ENCODE assay signal across 1 cellular context in genomic region chr22:50185384-50186087, GRCh38.
TF ChIP-seq lines count a peak whose summit lies in the region.

Gene TRABD (plus strand): TSS chr22:50185913. CDS start chr22:50193061, 7,148 bp downstream.

TF ChIP-seq in GM12878, 131 proteins besides CTCF, POLR2A, EP300 and RAD21 (continued from another document and continues in another):
- TF ChIP-seq, protein P1, sequence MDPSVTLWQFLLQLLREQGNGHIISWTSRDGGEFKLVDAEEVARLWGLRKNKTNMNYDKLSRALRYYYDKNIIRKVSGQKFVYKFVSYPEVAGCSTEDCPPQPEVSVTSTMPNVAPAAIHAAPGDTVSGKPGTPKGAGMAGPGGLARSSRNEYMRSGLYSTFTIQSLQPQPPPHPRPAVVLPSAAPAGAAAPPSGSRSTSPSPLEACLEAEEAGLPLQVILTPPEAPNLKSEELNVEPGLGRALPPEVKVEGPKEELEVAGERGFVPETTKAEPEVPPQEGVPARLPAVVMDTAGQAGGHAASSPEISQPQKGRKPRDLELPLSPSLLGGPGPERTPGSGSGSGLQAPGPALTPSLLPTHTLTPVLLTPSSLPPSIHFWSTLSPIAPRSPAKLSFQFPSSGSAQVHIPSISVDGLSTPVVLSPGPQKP (IDR thresholded peaks at IDR 0.05; ENCODE audit: low read depth, low read length) = no peak
- TF ChIP-seq HDAC2 (IDR thresholded peaks at IDR 0.05) = no peak
- no peak for TF ChIP-seq SREBF2 (IDR thresholded peaks at IDR 0.05; ENCODE audit: low read length)
- TF ChIP-seq MLLT1 (IDR thresholded peaks at IDR 0.05) = no peak
- TF ChIP-seq, protein P2, sequence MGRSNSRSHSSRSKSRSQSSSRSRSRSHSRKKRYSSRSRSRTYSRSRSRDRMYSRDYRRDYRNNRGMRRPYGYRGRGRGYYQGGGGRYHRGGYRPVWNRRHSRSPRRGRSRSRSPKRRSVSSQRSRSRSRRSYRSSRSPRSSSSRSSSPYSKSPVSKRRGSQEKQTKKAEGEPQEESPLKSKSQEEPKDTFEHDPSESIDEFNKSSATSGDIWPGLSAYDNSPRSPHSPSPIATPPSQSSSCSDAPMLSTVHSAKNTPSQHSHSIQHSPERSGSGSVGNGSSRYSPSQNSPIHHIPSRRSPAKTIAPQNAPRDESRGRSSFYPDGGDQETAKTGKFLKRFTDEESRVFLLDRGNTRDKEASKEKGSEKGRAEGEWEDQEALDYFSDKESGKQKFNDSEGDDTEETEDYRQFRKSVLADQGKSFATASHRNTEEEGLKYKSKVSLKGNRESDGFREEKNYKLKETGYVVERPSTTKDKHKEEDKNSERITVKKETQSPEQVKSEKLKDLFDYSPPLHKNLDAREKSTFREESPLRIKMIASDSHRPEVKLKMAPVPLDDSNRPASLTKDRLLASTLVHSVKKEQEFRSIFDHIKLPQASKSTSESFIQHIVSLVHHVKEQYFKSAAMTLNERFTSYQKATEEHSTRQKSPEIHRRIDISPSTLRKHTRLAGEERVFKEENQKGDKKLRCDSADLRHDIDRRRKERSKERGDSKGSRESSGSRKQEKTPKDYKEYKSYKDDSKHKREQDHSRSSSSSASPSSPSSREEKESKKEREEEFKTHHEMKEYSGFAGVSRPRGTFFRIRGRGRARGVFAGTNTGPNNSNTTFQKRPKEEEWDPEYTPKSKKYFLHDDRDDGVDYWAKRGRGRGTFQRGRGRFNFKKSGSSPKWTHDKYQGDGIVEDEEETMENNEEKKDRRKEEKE (IDR thresholded peaks at IDR 0.05) = no peak
- TF ChIP-seq NFYA (IDR thresholded peaks at IDR 0.05; ENCODE audit: borderline replicate concordance, low read depth, low read length) = no peak
- TF ChIP-seq PBX3 (IDR thresholded peaks at IDR 0.05; ENCODE audit: insufficient replicate concordance, low read depth, low read length) = no peak
- TF ChIP-seq RFX5 (IDR thresholded peaks at IDR 0.05; ENCODE audit: low read depth, low read length) = no peak
- no peak for TF ChIP-seq ZBED1 (IDR thresholded peaks at IDR 0.05; ENCODE audit: borderline replicate concordance)
- TF ChIP-seq, protein P3, sequence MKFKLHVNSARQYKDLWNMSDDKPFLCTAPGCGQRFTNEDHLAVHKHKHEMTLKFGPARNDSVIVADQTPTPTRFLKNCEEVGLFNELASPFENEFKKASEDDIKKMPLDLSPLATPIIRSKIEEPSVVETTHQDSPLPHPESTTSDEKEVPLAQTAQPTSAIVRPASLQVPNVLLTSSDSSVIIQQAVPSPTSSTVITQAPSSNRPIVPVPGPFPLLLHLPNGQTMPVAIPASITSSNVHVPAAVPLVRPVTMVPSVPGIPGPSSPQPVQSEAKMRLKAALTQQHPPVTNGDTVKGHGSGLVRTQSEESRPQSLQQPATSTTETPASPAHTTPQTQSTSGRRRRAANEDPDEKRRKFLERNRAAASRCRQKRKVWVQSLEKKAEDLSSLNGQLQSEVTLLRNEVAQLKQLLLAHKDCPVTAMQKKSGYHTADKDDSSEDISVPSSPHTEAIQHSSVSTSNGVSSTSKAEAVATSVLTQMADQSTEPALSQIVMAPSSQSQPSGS (IDR thresholded peaks at IDR 0.05; ENCODE audit: low read length) = no peak
- no peak for TF ChIP-seq SMAD1 (IDR thresholded peaks at IDR 0.05; ENCODE audit: low read depth, partially characterized antibody)
- TF ChIP-seq NFXL1 (IDR thresholded peaks at IDR 0.05; ENCODE audit: borderline replicate concordance) = no peak
- TF ChIP-seq, protein P4, sequence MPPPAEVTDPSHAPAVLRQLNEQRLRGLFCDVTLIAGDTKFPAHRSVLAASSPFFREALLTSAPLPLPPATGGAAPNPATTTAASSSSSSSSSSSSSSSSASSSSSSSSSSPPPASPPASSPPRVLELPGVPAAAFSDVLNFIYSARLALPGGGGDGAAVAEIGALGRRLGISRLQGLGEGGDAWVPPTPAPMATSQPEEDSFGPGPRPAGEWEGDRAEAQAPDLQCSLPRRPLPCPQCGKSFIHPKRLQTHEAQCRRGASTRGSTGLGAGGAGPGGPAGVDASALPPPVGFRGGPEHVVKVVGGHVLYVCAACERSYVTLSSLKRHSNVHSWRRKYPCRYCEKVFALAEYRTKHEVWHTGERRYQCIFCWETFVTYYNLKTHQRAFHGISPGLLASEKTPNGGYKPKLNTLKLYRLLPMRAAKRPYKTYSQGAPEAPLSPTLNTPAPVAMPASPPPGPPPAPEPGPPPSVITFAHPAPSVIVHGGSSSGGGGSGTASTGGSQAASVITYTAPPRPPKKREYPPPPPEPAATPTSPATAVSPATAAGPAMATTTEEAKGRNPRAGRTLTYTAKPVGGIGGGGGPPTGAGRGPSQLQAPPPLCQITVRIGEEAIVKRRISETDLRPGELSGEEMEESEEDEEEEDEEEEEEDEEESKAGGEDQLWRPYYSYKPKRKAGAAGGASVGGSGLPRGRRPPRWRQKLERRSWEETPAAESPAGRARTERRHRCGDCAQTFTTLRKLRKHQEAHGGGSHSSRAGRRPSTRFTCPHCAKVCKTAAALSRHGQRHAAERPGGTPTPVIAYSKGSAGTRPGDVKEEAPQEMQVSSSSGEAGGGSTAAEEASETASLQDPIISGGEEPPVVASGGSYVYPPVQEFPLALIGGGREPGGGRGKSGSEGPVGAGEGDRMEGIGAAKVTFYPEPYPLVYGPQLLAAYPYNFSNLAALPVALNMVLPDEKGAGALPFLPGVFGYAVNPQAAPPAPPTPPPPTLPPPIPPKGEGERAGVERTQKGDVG (CRISPR knock-in tag; IDR thresholded peaks at IDR 0.05) = no peak
- no peak for TF ChIP-seq MYB (IDR thresholded peaks at IDR 0.05; ENCODE audit: borderline replicate concordance, low read depth, low read length)
- no peak for TF ChIP-seq CBX3 (IDR thresholded peaks at IDR 0.05; ENCODE audit: borderline replicate concordance, low read depth)
- no peak for TF ChIP-seq JUND (IDR thresholded peaks at IDR 0.05; ENCODE audit: low read depth, low read length)
- peak; percentile 57; the same call in 1 of the 2 replicates for TF ChIP-seq YY1 (IDR thresholded peaks at IDR 0.05; ENCODE audit: low read depth, low read length)
- TF ChIP-seq MEF2A (IDR thresholded peaks at IDR 0.05; ENCODE audit: insufficient read depth, low read depth, low read length) = no peak
- 0 out of 2 replicates have a peak, but pooled peaks have one; percentile 37 for TF ChIP-seq CREM (IDR thresholded peaks at IDR 0.05; ENCODE audit: low read depth)
- TF ChIP-seq POLR2AphosphoS5 (IDR thresholded peaks at IDR 0.05; ENCODE audit: low read length) = no peak
- TF ChIP-seq RCOR1 (conservative IDR thresholded peaks at IDR 0.05; ENCODE audit: low read depth, low read length) = no peak
- no peak for TF ChIP-seq PAX8 (IDR thresholded peaks at IDR 0.05)
- TF ChIP-seq, protein P5, sequence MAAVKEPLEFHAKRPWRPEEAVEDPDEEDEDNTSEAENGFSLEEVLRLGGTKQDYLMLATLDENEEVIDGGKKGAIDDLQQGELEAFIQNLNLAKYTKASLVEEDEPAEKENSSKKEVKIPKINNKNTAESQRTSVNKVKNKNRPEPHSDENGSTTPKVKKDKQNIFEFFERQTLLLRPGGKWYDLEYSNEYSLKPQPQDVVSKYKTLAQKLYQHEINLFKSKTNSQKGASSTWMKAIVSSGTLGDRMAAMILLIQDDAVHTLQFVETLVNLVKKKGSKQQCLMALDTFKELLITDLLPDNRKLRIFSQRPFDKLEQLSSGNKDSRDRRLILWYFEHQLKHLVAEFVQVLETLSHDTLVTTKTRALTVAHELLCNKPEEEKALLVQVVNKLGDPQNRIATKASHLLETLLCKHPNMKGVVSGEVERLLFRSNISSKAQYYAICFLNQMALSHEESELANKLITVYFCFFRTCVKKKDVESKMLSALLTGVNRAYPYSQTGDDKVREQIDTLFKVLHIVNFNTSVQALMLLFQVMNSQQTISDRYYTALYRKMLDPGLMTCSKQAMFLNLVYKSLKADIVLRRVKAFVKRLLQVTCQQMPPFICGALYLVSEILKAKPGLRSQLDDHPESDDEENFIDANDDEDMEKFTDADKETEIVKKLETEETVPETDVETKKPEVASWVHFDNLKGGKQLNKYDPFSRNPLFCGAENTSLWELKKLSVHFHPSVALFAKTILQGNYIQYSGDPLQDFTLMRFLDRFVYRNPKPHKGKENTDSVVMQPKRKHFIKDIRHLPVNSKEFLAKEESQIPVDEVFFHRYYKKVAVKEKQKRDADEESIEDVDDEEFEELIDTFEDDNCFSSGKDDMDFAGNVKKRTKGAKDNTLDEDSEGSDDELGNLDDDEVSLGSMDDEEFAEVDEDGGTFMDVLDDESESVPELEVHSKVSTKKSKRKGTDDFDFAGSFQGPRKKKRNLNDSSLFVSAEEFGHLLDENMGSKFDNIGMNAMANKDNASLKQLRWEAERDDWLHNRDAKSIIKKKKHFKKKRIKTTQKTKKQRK (IDR thresholded peaks at IDR 0.05; ENCODE audit: low read depth, low read length) = no peak
- TF ChIP-seq ZNF622 (IDR thresholded peaks at IDR 0.05) = no peak
- TF ChIP-seq HDAC6 (IDR thresholded peaks at IDR 0.05; ENCODE audit: unreplicated experiment) = no peak
- no peak for TF ChIP-seq POLR2AphosphoS2 (IDR thresholded peaks at IDR 0.05; ENCODE audit: low read depth, low read length)
- TF ChIP-seq KAT2A (conservative IDR thresholded peaks at IDR 0.05; ENCODE audit: control insufficient read depth, low read depth, low read length) = no peak
- TF ChIP-seq, protein P6, sequence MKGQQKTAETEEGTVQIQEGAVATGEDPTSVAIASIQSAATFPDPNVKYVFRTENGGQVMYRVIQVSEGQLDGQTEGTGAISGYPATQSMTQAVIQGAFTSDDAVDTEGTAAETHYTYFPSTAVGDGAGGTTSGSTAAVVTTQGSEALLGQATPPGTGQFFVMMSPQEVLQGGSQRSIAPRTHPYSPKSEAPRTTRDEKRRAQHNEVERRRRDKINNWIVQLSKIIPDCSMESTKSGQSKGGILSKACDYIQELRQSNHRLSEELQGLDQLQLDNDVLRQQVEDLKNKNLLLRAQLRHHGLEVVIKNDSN (IDR thresholded peaks at IDR 0.05; ENCODE audit: borderline replicate concordance, extremely low read length, insufficient read depth, low read depth, low read length) = no peak
- no peak for TF ChIP-seq FOXM1 (IDR thresholded peaks at IDR 0.05; ENCODE audit: low read depth, low read length)
- no peak for TF ChIP-seq IRF4 (IDR thresholded peaks at IDR 0.05; ENCODE audit: low read depth, low read length)
- no peak for TF ChIP-seq MXI1 (IDR thresholded peaks at IDR 0.05; ENCODE audit: low read depth, low read length)
- TF ChIP-seq, protein P7, sequence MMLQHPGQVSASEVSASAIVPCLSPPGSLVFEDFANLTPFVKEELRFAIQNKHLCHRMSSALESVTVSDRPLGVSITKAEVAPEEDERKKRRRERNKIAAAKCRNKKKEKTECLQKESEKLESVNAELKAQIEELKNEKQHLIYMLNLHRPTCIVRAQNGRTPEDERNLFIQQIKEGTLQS (IDR thresholded peaks at IDR 0.05; ENCODE audit: borderline replicate concordance, extremely low read depth, low read depth, low read length) = no peak
- no peak for TF ChIP-seq NFIC (IDR thresholded peaks at IDR 0.05; ENCODE audit: low read depth, low read length)
- no peak for TF ChIP-seq ASH2L (IDR thresholded peaks at IDR 0.05; ENCODE audit: borderline replicate concordance, low read depth)
- peak; percentile 85 for TF ChIP-seq HCFC1 (IDR thresholded peaks at IDR 0.05; ENCODE audit: low read length)
- no peak for TF ChIP-seq POU2F2 (IDR thresholded peaks at IDR 0.05; ENCODE audit: borderline replicate concordance, low read depth, low read length)
- TF ChIP-seq TAF1 (IDR thresholded peaks at IDR 0.05; ENCODE audit: borderline replicate concordance, low read depth, low read length) = 0 out of 2 replicates have a peak, but pooled peaks have one; percentile 43
- no peak for TF ChIP-seq PKNOX1 (IDR thresholded peaks at IDR 0.05)
- TF ChIP-seq PAX5 (IDR thresholded peaks at IDR 0.05; ENCODE audit: borderline replicate concordance, low read depth, low read length) = no peak
- TF ChIP-seq BHLHE40 (IDR thresholded peaks at IDR 0.05; ENCODE audit: borderline replicate concordance in 1 of 2, low read depth in 2 of 2, low read length in 1 of 2) = no peak
- TF ChIP-seq CBX5 (IDR thresholded peaks at IDR 0.05; ENCODE audit: low read depth) = no peak
- TF ChIP-seq NR2C1 (IDR thresholded peaks at IDR 0.05) = peak; percentile 63
- no peak for TF ChIP-seq ESRRA (IDR thresholded peaks at IDR 0.05; ENCODE audit: low read length)
- TF ChIP-seq EED (IDR thresholded peaks at IDR 0.05; ENCODE audit: low read depth) = no peak
- TF ChIP-seq, protein P8, sequence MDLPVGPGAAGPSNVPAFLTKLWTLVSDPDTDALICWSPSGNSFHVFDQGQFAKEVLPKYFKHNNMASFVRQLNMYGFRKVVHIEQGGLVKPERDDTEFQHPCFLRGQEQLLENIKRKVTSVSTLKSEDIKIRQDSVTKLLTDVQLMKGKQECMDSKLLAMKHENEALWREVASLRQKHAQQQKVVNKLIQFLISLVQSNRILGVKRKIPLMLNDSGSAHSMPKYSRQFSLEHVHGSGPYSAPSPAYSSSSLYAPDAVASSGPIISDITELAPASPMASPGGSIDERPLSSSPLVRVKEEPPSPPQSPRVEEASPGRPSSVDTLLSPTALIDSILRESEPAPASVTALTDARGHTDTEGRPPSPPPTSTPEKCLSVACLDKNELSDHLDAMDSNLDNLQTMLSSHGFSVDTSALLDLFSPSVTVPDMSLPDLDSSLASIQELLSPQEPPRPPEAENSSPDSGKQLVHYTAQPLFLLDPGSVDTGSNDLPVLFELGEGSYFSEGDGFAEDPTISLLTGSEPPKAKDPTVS (IDR thresholded peaks at IDR 0.05; ENCODE audit: low read depth, low read length) = no peak
- no peak for TF ChIP-seq TCF7 (IDR thresholded peaks at IDR 0.05; ENCODE audit: borderline replicate concordance)
- TF ChIP-seq SPI1 (IDR thresholded peaks at IDR 0.05; ENCODE audit: borderline replicate concordance, insufficient read depth, low read depth, low read length) = no peak
